Comparison of ENCODE assay signal across 14 cellular contexts in genomic region chr4:38223801-38224236, GRCh38.
DNase-seq lines count a peak whose midpoint lies in the region; ATAC-seq and TF ChIP-seq lines count a peak whose summit lies in the region.
"Had no signal": no experiment of that assay in that cellular context is flagged by ENCODE, and none has a peak within 500 bp of the region (broad histone marks: within the 10 kb centered on the region; RNA-seq: fewer than 3 reads in every experiment).

No MANE protein-coding gene starts in this region.

- ATAC-seq in activated CD8-positive, alpha-beta T cell treated with anti-CD3 and anti-CD28 coated beads, Interleukin-2, amount 10 ng/mL, durations not matched to agents 7 days and 5 days: no peak
- ATAC-seq in GM21619 (IDR thresholded peaks at IDR 0.05; ENCODE audit: unreplicated experiment): no peak
- no peak for ATAC-seq in lower lobe of right lung
- ATAC-seq: stimulated activated naive CD8-positive, alpha-beta T cell treated with anti-CD3 and anti-CD28 coated beads, Interleukin-15, amount 100 ng/mL, for 72 hours had no signal

- H3K9me3 ChIP-seq in Peyer's patch (no peaks in the 10 kb centered on the region), subcutaneous abdominal adipose tissue (ENCODE audit: control insufficient read depth in 5 of 5, low read length in 5 of 5) (no peaks in the 10 kb centered on the region), lower lobe of right lung (no peaks in the 10 kb centered on the region)

- intact Hi-C loops in lower lobe of right lung (cut with DNase I): no loop called here

- no peaks in the 10 kb centered on the region for H3K36me3 Mint-ChIP-seq in activated CD8-positive, alpha-beta T cell treated with anti-CD3 and anti-CD28 coated beads, Interleukin-2, amount 10 ng/mL, durations not matched to agents 7 days and 5 days (ENCODE audit: low read depth)

- CTCF ChIA-PET in activated CD8-positive, alpha-beta T cell treated with anti-CD3 and anti-CD28 coated beads, Interleukin-2, amount 10 ng/mL, durations not matched to agents 7 days and 5 days (lab: Charles Lee): no interaction called here

- H3K27ac ChIP-seq in Peyer's patch (peak overlapping the region in 3 of 4 donors; percentile 62 to 90 (median 75)), subcutaneous abdominal adipose tissue (ENCODE audit: low read depth, low read length) (peak overlapping the region; percentile 16), lower lobe of right lung (no peak overlapping the region)
- H3K27ac ChIP-seq: cardiac muscle cell had no signal

- H3K9ac ChIP-seq in subcutaneous abdominal adipose tissue (ENCODE audit: low read length in 5 of 5): no peak overlapping the region

- no peak overlapping the region for H3K27ac Mint-ChIP-seq in activated CD8-positive, alpha-beta T cell treated with anti-CD3 and anti-CD28 coated beads, Interleukin-2, amount 10 ng/mL, durations not matched to agents 7 days and 5 days
- H3K27ac Mint-ChIP-seq: CD4-positive, alpha-beta T cell; stimulated activated naive CD8-positive, alpha-beta T cell treated with anti-CD3 and anti-CD28 coated beads, Interleukin-15, amount 100 ng/mL, for 72 hours had no signal

- H3K4me1 ChIP-seq in Peyer's patch (peaks cover 0 to 14% (median 1%) of the 10 kb centered on the region in 4 donors), subcutaneous abdominal adipose tissue (ENCODE audit: control insufficient read depth in 5 of 5, insufficient read depth in 5 of 5, low read length in 5 of 5) (peaks cover 8 to 42% (median 22%) of the 10 kb centered on the region in 5 donors), lower lobe of right lung (peaks cover 16% of the 10 kb centered on the region)

- H3K36me3 ChIP-seq in Peyer's patch (no peaks in the 10 kb centered on the region), subcutaneous abdominal adipose tissue (ENCODE audit: control insufficient read depth in 5 of 5, insufficient read depth in 5 of 5, low read length in 5 of 5) (no peaks in the 10 kb centered on the region), lower lobe of right lung (no peaks in the 10 kb centered on the region)
- H3K36me3 ChIP-seq: cardiac muscle cell had no signal

- POLR2A ChIA-PET in activated CD8-positive, alpha-beta T cell treated with anti-CD3 and anti-CD28 coated beads, Interleukin-2, amount 10 ng/mL, durations not matched to agents 7 days and 5 days (lab: Charles Lee): no interaction called here

- no peak for TF ChIP-seq POLR2A in Peyer's patch (IDR thresholded peaks at IDR 0.05)

- peak in 1 of 3 donors; percentile 57 for DNase-seq in Peyer's patch
- DNase-seq in epidermal melanocyte (ENCODE audit: insufficient read length, low spot score): peak; percentile 57
- peak; percentile 43 for DNase-seq in middle frontal gyrus (ENCODE audit: extremely low spot score, low spot score)
- no peak for DNase-seq in MV-4-11 (lab: John Stamatoyannopoulos, UW)
- DNase-seq in activated CD8-positive, alpha-beta T cell treated with anti-CD3 and anti-CD28 coated beads, Interleukin-2, amount 10 ng/mL, durations not matched to agents 7 days and 5 days: no peak
- DNase-seq in lower lobe of right lung: no peak
- DNase-seq: activated CD4-positive, alpha-beta T cell treated with anti-CD3 and anti-CD28 coated beads, Interleukin-2, amount 50 U/mL, for 4 hours; activated effector memory CD4-positive, alpha-beta T cell treated with Interleukin-2 at 50 U/mL for 16 hours; CD4-positive, alpha-beta T cell; MM.1S; stimulated activated naive CD8-positive, alpha-beta T cell treated with anti-CD3 and anti-CD28 coated beads, Interleukin-15, amount 100 ng/mL, for 72 hours had no signal

- TF ChIP-seq CTCF in Peyer's patch (IDR thresholded peaks at IDR 0.05) (no peak), lower lobe of right lung (IDR thresholded peaks at IDR 0.05) (no peak)

- H3K9me3 Mint-ChIP-seq in activated CD8-positive, alpha-beta T cell treated with anti-CD3 and anti-CD28 coated beads, Interleukin-2, amount 10 ng/mL, durations not matched to agents 7 days and 5 days (ENCODE audit: insufficient read depth): no peaks in the 10 kb centered on the region
- H3K9me3 Mint-ChIP-seq: CD4-positive, alpha-beta T cell; stimulated activated naive CD8-positive, alpha-beta T cell treated with anti-CD3 and anti-CD28 coated beads, Interleukin-15, amount 100 ng/mL, for 72 hours had no signal

- H3K4me3 ChIP-seq in Peyer's patch (peak overlapping the region in 1 of 4 donors; percentile 1), subcutaneous abdominal adipose tissue (ENCODE audit: low read depth in 1 of 5, low read length in 5 of 5) (no peak overlapping the region), lower lobe of right lung (no peak overlapping the region)
- H3K4me3 ChIP-seq: cardiac muscle cell had no signal

- no peak overlapping the region for H3K4me3 Mint-ChIP-seq in activated CD8-positive, alpha-beta T cell treated with anti-CD3 and anti-CD28 coated beads, Interleukin-2, amount 10 ng/mL, durations not matched to agents 7 days and 5 days
- H3K4me3 Mint-ChIP-seq: CD4-positive, alpha-beta T cell; stimulated activated naive CD8-positive, alpha-beta T cell treated with anti-CD3 and anti-CD28 coated beads, Interleukin-15, amount 100 ng/mL, for 72 hours had no signal

- no peaks in the 10 kb centered on the region for H3K4me1 Mint-ChIP-seq in activated CD8-positive, alpha-beta T cell treated with anti-CD3 and anti-CD28 coated beads, Interleukin-2, amount 10 ng/mL, durations not matched to agents 7 days and 5 days (ENCODE audit: low read depth)
- H3K4me1 Mint-ChIP-seq: stimulated activated naive CD8-positive, alpha-beta T cell treated with anti-CD3 and anti-CD28 coated beads, Interleukin-15, amount 100 ng/mL, for 72 hours had no signal

- peaks cover 8% of the 10 kb centered on the region for H3K27me3 Mint-ChIP-seq in activated CD8-positive, alpha-beta T cell treated with anti-CD3 and anti-CD28 coated beads, Interleukin-2, amount 10 ng/mL, durations not matched to agents 7 days and 5 days (ENCODE audit: low read depth)
- H3K27me3 Mint-ChIP-seq: CD4-positive, alpha-beta T cell; stimulated activated naive CD8-positive, alpha-beta T cell treated with anti-CD3 and anti-CD28 coated beads, Interleukin-15, amount 100 ng/mL, for 72 hours had no signal

- H3K27me3 ChIP-seq in Peyer's patch: no peaks in the 10 kb centered on the region
- H3K27me3 ChIP-seq in subcutaneous abdominal adipose tissue (ENCODE audit: control insufficient read depth in 5 of 5, insufficient read depth in 4 of 5, low read length in 5 of 5): no peaks in the 10 kb centered on the region
- H3K27me3 ChIP-seq in lower lobe of right lung (ENCODE audit: low read depth): no peaks in the 10 kb centered on the region
- H3K27me3 ChIP-seq: cardiac muscle cell had no signal

Comparison
In these comparisons a context has a peak if more than half of its experiments do, and no peak if none do; other contexts are left out.
1. DNase-seq: peak in epidermal melanocyte (single experiment) and middle frontal gyrus (single experiment); none in MV-4-11 (single experiment), activated CD8-positive, alpha-beta T cell treated with anti-CD3 and anti-CD28 coated beads, Interleukin-2, amount 10 ng/mL, durations not matched to agents 7 days and 5 days (single experiment) and lower lobe of right lung (single experiment).